ENCODE assay signal across 2 cellular contexts in the genomic region with DNA sequence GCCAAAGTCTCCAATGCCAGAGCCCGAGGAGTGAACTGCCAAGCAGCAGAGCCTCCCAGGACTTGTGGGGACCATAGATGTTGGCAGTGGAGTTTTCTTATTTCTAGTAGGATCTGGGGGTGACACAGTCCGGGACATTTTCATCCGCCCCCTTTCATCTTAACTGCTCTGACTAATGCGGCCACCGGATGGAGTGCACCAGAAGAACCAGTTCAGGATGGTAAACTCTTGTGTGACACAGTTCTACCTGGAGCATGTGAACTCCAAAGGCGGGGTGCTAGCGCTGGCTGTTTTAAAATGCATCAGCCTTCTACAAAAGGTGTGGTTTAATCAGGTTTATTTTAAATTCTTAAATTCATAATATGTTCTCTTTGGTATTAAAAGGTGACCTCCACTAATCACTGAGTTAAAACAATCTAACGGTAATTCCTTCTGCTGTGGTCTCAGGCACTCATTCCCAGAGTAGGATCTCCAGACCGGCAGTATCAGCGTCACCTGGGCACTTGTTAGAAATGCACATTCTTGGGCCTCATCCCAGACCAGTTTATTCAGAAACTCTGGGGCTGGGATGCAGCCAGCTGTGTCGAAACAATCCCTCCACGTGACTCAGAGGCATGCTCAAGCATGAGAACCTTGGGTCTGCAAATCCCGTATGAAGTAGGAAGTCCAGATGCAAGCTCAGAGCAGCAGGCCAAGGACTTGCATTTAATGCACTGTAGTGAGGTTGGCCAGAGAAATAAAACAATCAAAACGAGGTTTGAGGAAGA.
TF ChIP-seq lines count a peak whose summit lies in the region.

No MANE protein-coding gene starts in this region.

TF ChIP-seq in GM23338, 12 proteins besides CTCF, POLR2A, EP300 and RAD21 (continues in another document):
- TF ChIP-seq ZNF331 (CRISPR knock-in tag; IDR thresholded peaks at IDR 0.05; ENCODE audit: low read depth): no peak
- TF ChIP-seq, protein P1, sequence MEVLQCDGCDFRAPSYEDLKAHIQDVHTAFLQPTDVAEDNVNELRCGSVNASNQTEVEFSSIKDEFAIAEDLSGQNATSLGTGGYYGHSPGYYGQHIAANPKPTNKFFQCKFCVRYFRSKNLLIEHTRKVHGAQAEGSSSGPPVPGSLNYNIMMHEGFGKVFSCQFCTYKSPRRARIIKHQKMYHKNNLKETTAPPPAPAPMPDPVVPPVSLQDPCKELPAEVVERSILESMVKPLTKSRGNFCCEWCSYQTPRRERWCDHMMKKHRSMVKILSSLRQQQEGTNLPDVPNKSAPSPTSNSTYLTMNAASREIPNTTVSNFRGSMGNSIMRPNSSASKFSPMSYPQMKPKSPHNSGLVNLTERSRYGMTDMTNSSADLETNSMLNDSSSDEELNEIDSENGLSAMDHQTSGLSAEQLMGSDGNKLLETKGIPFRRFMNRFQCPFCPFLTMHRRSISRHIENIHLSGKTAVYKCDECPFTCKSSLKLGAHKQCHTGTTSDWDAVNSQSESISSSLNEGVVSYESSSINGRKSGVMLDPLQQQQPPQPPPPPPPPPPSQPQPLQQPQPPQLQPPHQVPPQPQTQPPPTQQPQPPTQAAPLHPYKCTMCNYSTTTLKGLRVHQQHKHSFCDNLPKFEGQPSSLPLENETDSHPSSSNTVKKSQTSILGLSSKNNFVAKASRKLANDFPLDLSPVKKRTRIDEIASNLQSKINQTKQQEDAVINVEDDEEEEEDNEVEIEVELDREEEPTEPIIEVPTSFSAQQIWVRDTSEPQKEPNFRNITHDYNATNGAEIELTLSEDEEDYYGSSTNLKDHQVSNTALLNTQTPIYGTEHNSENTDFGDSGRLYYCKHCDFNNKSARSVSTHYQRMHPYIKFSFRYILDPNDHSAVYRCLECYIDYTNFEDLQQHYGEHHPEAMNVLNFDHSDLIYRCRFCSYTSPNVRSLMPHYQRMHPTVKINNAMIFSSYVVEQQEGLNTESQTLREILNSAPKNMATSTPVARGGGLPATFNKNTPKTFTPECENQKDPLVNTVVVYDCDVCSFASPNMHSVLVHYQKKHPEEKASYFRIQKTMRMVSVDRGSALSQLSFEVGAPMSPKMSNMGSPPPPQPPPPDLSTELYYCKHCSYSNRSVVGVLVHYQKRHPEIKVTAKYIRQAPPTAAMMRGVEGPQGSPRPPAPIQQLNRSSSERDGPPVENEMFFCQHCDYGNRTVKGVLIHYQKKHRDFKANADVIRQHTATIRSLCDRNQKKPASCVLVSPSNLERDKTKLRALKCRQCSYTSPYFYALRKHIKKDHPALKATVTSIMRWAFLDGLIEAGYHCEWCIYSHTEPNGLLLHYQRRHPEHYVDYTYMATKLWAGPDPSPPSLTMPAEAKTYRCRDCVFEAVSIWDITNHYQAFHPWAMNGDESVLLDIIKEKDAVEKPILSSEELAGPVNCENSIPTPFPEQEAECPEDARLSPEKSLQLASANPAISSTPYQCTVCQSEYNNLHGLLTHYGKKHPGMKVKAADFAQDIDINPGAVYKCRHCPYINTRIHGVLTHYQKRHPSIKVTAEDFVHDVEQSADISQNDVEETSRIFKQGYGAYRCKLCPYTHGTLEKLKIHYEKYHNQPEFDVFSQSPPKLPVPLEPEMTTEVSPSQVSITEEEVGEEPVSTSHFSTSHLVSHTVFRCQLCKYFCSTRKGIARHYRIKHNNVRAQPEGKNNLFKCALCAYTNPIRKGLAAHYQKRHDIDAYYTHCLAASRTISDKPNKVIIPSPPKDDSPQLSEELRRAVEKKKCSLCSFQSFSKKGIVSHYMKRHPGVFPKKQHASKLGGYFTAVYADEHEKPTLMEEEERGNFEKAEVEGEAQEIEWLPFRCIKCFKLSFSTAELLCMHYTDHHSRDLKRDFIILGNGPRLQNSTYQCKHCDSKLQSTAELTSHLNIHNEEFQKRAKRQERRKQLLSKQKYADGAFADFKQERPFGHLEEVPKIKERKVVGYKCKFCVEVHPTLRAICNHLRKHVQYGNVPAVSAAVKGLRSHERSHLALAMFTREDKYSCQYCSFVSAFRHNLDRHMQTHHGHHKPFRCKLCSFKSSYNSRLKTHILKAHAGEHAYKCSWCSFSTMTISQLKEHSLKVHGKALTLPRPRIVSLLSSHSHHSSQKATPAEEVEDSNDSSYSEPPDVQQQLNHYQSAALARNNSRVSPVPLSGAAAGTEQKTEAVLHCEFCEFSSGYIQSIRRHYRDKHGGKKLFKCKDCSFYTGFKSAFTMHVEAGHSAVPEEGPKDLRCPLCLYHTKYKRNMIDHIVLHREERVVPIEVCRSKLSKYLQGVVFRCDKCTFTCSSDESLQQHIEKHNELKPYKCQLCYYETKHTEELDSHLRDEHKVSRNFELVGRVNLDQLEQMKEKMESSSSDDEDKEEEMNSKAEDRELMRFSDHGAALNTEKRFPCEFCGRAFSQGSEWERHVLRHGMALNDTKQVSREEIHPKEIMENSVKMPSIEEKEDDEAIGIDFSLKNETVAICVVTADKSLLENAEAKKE (CRISPR knock-in tag; IDR thresholded peaks at IDR 0.05): no peak
- no peak for TF ChIP-seq STAT1 (IDR thresholded peaks at IDR 0.05; ENCODE audit: unreplicated experiment)
- no peak for TF ChIP-seq NANOG (IDR thresholded peaks at IDR 0.05; ENCODE audit: borderline replicate concordance)
- TF ChIP-seq EZH2phosphoT487 (IDR thresholded peaks at IDR 0.05; ENCODE audit: unreplicated experiment): no peak
- TF ChIP-seq, protein P2, sequence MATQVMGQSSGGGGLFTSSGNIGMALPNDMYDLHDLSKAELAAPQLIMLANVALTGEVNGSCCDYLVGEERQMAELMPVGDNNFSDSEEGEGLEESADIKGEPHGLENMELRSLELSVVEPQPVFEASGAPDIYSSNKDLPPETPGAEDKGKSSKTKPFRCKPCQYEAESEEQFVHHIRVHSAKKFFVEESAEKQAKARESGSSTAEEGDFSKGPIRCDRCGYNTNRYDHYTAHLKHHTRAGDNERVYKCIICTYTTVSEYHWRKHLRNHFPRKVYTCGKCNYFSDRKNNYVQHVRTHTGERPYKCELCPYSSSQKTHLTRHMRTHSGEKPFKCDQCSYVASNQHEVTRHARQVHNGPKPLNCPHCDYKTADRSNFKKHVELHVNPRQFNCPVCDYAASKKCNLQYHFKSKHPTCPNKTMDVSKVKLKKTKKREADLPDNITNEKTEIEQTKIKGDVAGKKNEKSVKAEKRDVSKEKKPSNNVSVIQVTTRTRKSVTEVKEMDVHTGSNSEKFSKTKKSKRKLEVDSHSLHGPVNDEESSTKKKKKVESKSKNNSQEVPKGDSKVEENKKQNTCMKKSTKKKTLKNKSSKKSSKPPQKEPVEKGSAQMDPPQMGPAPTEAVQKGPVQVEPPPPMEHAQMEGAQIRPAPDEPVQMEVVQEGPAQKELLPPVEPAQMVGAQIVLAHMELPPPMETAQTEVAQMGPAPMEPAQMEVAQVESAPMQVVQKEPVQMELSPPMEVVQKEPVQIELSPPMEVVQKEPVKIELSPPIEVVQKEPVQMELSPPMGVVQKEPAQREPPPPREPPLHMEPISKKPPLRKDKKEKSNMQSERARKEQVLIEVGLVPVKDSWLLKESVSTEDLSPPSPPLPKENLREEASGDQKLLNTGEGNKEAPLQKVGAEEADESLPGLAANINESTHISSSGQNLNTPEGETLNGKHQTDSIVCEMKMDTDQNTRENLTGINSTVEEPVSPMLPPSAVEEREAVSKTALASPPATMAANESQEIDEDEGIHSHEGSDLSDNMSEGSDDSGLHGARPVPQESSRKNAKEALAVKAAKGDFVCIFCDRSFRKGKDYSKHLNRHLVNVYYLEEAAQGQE (IDR thresholded peaks at IDR 0.05; ENCODE audit: unreplicated experiment): no peak
- TF ChIP-seq CREB1 (CRISPR knock-in tag; IDR thresholded peaks at IDR 0.05; ENCODE audit: low read depth): no peak
- no peak for TF ChIP-seq ZNF114 (CRISPR knock-in tag; IDR thresholded peaks at IDR 0.05)

TF ChIP-seq in WTC11, 78 proteins besides CTCF, POLR2A, EP300 and RAD21:
- TF ChIP-seq, protein P3, sequence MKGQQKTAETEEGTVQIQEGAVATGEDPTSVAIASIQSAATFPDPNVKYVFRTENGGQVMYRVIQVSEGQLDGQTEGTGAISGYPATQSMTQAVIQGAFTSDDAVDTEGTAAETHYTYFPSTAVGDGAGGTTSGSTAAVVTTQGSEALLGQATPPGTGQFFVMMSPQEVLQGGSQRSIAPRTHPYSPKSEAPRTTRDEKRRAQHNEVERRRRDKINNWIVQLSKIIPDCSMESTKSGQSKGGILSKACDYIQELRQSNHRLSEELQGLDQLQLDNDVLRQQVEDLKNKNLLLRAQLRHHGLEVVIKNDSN (CRISPR knock-in tag; IDR thresholded peaks at IDR 0.05): peak; percentile 74
- no peak for TF ChIP-seq HMGA2 (CRISPR knock-in tag; IDR thresholded peaks at IDR 0.05)
- no peak for TF ChIP-seq SMAD4 (CRISPR knock-in tag; IDR thresholded peaks at IDR 0.05)
- no peak for TF ChIP-seq FOXP1 (CRISPR knock-in tag; IDR thresholded peaks at IDR 0.05; ENCODE audit: borderline replicate concordance)
- TF ChIP-seq JAZF1 (CRISPR knock-in tag; IDR thresholded peaks at IDR 0.05): no peak
- TF ChIP-seq NR2C2 (CRISPR knock-in tag; IDR thresholded peaks at IDR 0.05): no peak
- no peak for TF ChIP-seq FOXK1 (CRISPR knock-in tag; IDR thresholded peaks at IDR 0.05)
- TF ChIP-seq TP53 (CRISPR knock-in tag; IDR thresholded peaks at IDR 0.05): no peak
- no peak for TF ChIP-seq ATF1 (CRISPR knock-in tag; IDR thresholded peaks at IDR 0.05)
- TF ChIP-seq, protein P4, sequence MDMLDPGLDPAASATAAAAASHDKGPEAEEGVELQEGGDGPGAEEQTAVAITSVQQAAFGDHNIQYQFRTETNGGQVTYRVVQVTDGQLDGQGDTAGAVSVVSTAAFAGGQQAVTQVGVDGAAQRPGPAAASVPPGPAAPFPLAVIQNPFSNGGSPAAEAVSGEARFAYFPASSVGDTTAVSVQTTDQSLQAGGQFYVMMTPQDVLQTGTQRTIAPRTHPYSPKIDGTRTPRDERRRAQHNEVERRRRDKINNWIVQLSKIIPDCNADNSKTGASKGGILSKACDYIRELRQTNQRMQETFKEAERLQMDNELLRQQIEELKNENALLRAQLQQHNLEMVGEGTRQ (CRISPR knock-in tag; IDR thresholded peaks at IDR 0.05): peak; percentile 72
- TF ChIP-seq ZNF138 (CRISPR knock-in tag; conservative IDR thresholded peaks at IDR 0.05): no peak
- no peak for TF ChIP-seq ZNF423 (CRISPR knock-in tag; IDR thresholded peaks at IDR 0.05)
- no peak for TF ChIP-seq ZNF671 (CRISPR knock-in tag; IDR thresholded peaks at IDR 0.05)
